ENCODE assay signal across 1 cellular context in the genomic region with DNA sequence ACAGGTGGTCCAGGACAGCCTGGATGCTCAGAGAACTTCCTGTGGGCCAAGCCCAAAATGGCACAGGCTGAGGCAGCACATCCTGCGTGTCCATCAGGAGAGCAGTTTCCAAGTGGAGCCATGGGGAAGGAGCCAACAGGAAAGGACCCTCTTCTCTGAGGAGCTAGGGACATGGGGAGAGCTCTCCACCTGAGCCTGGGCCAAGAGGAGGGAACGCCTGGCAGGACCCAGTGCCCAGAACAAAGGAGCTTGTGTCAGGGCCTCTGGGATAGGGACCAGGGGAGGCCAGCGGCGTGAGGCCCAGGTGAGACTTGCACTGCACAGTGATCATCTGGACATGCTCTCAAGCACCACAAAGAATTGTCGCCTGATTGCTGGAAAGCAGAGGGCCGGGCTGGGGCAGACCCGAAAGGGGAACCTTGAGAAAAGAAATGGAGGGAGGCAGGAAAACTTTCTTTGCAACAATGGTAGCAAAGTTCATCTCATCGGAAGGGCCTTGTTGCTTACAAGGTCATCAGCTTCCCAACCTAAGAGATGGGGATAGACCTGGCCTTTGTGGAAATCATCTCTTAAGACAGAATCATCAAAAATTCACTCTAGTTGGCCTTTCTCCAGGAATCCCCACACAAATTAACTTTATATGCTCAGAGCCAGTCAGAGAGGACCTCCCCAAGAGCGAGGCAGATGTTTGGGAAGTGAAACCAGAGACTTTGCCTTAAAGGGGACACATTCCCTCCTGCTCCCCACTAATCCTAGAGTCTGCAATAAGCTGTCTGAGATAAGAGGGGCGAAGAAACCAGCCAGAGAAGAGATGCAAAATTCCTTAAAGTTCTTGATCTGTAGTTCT.
TF ChIP-seq lines count a peak whose summit lies in the region.

No MANE protein-coding gene starts in this region.

TF ChIP-seq in GM23338, 12 proteins besides CTCF, POLR2A, EP300 and RAD21 (continued from another document):
- TF ChIP-seq EZH2phosphoT487 (IDR thresholded peaks at IDR 0.05; ENCODE audit: unreplicated experiment) (no peak), JUNB (IDR thresholded peaks at IDR 0.05; ENCODE audit: unreplicated experiment) (no peak), POLR2AphosphoS5 (IDR thresholded peaks at IDR 0.05; ENCODE audit: low read depth) (no peak)
TF ChIP-seq in GM23338: peak in this region for 0.
